Comparison of ENCODE assay signal across 8 cellular contexts in the genomic region with DNA sequence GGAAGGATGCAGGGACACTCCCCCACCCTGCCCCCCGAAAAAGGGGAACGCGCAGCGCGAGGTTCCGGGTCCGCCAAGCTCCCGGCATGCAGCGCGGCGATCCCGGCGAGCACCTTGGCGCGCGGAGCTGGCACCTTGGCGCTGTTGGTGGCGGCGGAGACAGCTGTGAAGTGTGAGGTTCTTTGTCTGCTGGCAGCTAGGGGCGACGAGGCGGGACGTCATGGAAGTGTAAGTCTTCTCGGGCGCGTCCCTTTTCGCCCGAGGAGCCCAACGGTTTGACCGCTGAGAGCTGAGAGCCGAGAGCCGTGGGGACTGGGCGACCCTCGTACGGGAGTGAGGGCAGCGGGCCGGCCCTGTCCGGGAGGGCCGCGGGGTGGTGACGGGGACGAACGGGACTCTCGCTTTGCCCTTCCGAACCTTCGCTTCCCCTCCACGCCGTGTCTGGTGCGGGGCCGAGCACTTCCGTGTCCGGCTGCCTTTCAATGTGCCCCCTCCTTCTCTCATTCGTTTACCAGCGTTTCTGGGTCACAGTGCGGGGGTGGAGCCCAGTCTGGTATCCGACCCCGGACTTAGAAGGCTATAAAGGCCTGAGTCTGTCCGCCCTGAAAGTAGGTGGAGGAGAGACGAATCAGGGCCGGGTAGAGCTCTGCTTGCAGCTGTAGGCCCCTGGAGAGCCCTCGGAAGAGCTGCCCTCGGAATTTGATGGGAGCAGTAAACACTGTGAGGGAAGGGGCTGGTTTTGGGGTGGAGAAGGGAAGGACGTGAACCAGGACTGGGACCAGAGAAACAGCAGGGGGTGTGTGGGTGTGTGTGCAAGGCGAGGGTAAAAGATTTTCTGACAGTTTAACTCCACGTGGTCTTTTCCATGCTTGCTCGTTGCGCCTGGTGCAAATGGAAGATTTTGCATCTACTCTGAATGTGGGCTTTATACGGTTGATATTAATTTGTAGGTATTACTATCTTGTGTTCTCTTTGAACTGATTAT. TPM values are rescaled to one million over a fixed set of nuclear protein-coding genes. Genes with fewer than 3 reads are reported as not detected.
DNase-seq lines count a peak whose midpoint lies in the region; ATAC-seq and TF ChIP-seq lines count a peak whose summit lies in the region.

A gene (plus strand): TSS at position 105 of the 985 bp plus-strand sequence. CDS start 116 bp downstream, at position 221.

- WGBS in SK-N-SH (ENCODE audit: low lambda C conversion rate) = 2% methylated on average over 49 of the region's 68 CpGs

- H3K79me2 ChIP-seq in MM.1S (ENCODE audit: low read length) (peaks cover 56% of the 10 kb centered on the region), SK-N-SH (ENCODE audit: insufficient read depth) (peaks cover 72% of the 10 kb centered on the region)

- H2AFZ ChIP-seq in MM.1S (ENCODE audit: low read length) (peak within 1 kb of the TSS; percentile 81), SK-N-SH (ENCODE audit: low read depth) (peak within 1 kb of the TSS; percentile 99)

- H4K20me1 ChIP-seq in MM.1S (ENCODE audit: insufficient read depth, low read length) = peaks cover 16% of the 10 kb centered on the region; the same call in 1 of the 2 replicates
- H4K20me1 ChIP-seq in SK-N-SH (ENCODE audit: insufficient read depth) = peaks cover 23% of the 10 kb centered on the region

- no peaks in the 10 kb centered on the region for H3K9me3 ChIP-seq in MM.1S (replicated peaks; ENCODE audit: insufficient read depth, low read length)
- H3K9me3 ChIP-seq in SK-N-SH = no peaks in the 10 kb centered on the region
- no peaks in the 10 kb centered on the region for H3K9me3 ChIP-seq in thoracic aorta

- peak within 1 kb of the TSS; percentile 91 for H3K4me2 ChIP-seq in MM.1S (ENCODE audit: low read depth, low read length)
- peak within 1 kb of the TSS; percentile 85 for H3K4me2 ChIP-seq in SK-N-SH

- no peaks in the 10 kb centered on the region for H3K36me3 ChIP-seq in MM.1S (replicated peaks; ENCODE audit: insufficient read depth, low read length)
- H3K36me3 ChIP-seq in SK-N-SH (replicated peaks in 1 of 2; ENCODE audit: control insufficient read depth in 1 of 2, insufficient read depth in 2 of 2, low read length in 1 of 2) = peaks cover 0 to 15% of the 10 kb centered on the region in 2 experiments
- no peaks in the 10 kb centered on the region for H3K36me3 ChIP-seq in thoracic aorta

- H3K36me3 Mint-ChIP-seq in osteocyte (ENCODE audit: unreplicated experiment) = peaks cover 5% of the 10 kb centered on the region

- TF ChIP-seq EP300 in SK-N-SH (IDR thresholded peaks at IDR 0.05; ENCODE audit: borderline replicate concordance in 1 of 2, low read depth in 1 of 2, low read length in 1 of 2) = no peak

- H3K4me3 ChIP-seq in GM08714 (ENCODE audit: low read length) (peak within 1 kb of the TSS; percentile 93), MM.1S (ENCODE audit: low read length) (peak within 1 kb of the TSS; percentile 91), SK-N-SH (ENCODE audit: low read depth in 2 of 2, low read length in 1 of 2) (peak within 1 kb of the TSS; percentile 64 to 80), thoracic aorta (peak within 1 kb of the TSS; percentile 90)

- H3K27ac Mint-ChIP-seq in osteocyte (ENCODE audit: unreplicated experiment) = peak within 1 kb of the TSS; percentile 97

- POLR2A ChIA-PET in SK-N-SH (lab: Yijun Ruan, JAX) = interaction anchor here (0.6 to 2.1 kb wide), 17 partner anchors 9 to 525 kb away, joined by 3 to 12 read pairs (median 4); a partner anchor contains a TSS

- H3K27me3 ChIP-seq in MM.1S (replicated peaks; ENCODE audit: insufficient read depth, low read length) (no peaks in the 10 kb centered on the region), SK-N-SH (ENCODE audit: insufficient read depth) (no peaks in the 10 kb centered on the region), thoracic aorta (replicated peaks; ENCODE audit: insufficient read depth) (no peaks in the 10 kb centered on the region)

- peak within 1 kb of the TSS; percentile 100 for H3K4me3 Mint-ChIP-seq in osteocyte (ENCODE audit: unreplicated experiment)

- H3K27me3 Mint-ChIP-seq in osteocyte (ENCODE audit: unreplicated experiment) = no peaks in the 10 kb centered on the region

- CTCF ChIA-PET in SK-N-SH (lab: Yijun Ruan, JAX) = interaction anchor here (0.8 to 2.5 kb wide), 7 partner anchors 10 to 106 kb away, joined by 3 to 10 read pairs (median 4); no protein-coding TSS in a partner anchor

- H3K4me1 Mint-ChIP-seq in osteocyte (ENCODE audit: unreplicated experiment) = peaks cover 30% of the 10 kb centered on the region

- H3K27ac ChIP-seq in MM.1S (ENCODE audit: low read length) (peak within 1 kb of the TSS; percentile 92), SK-N-SH (ENCODE audit: low read depth in 2 of 2, low read length in 1 of 2) (peak within 1 kb of the TSS; percentile 88 to 93), thoracic aorta (peak within 1 kb of the TSS; percentile 85 to 90)

- H3K9me3 Mint-ChIP-seq in osteocyte (ENCODE audit: unreplicated experiment) = no peaks in the 10 kb centered on the region

- ATAC-seq in thoracic aorta (ENCODE audit: insufficient number of reproducible peaks, low FRiP score, low read depth) = peak; percentile 68

- H3K4me1 ChIP-seq in MM.1S (ENCODE audit: low read length) = peaks cover 5% of the 10 kb centered on the region
- H3K4me1 ChIP-seq in SK-N-SH (ENCODE audit: control insufficient read depth in 1 of 2, insufficient read depth in 2 of 2, low read depth in 1 of 2, low read length in 1 of 2) = peaks cover 18 to 21% of the 10 kb centered on the region in 2 experiments; a peak in 2 of 4 replicates
- H3K4me1 ChIP-seq in thoracic aorta (ENCODE audit: control insufficient read depth in 1 of 2, low read depth in 2 of 2) = peaks cover 12 to 25% of the 10 kb centered on the region in 2 donors

- DNase-seq in HCEC 1CT = peak; percentile 75
- DNase-seq in MM.1S = peak; percentile 79
- peak; percentile 95 for DNase-seq in SK-N-SH
- peak; percentile 87 for DNase-seq in activated naive CD4-positive, alpha-beta T cell treated with anti-CD3 and anti-CD28 coated beads, Interleukin-2, amount 50 U/mL, for 16 hours
- DNase-seq in glomerular visceral epithelial cell (ENCODE audit: extremely low spot score) = peak; percentile 76
- peak; percentile 90 for DNase-seq in osteocyte (ENCODE audit: extremely low spot score, unreplicated experiment)
- DNase-seq in thoracic aorta (ENCODE audit: low spot score) = peak; percentile 41

- H3K9ac ChIP-seq in MM.1S (ENCODE audit: low read length) (peak within 1 kb of the TSS; percentile 93), SK-N-SH (peak within 1 kb of the TSS; percentile 86)

- TF ChIP-seq RAD21 in SK-N-SH (IDR thresholded peaks at IDR 0.05; ENCODE audit: low read length) = peak; percentile 42; the same call in 1 of the 2 replicates

- peaks cover 8% of the 10 kb centered on the region for H3F3A ChIP-seq in MM.1S (ENCODE audit: insufficient read depth, low read length)
- H3F3A ChIP-seq in SK-N-SH (replicated peaks; ENCODE audit: insufficient read depth) = peaks cover 21% of the 10 kb centered on the region

- H3K9me2 ChIP-seq in MM.1S (replicated peaks; ENCODE audit: insufficient read depth, low read length) (no peaks in the 10 kb centered on the region), SK-N-SH (no peaks in the 10 kb centered on the region)

- TF ChIP-seq CTCF in MM.1S (IDR thresholded peaks at IDR 0.05; ENCODE audit: low read length) (peak; percentile 31), SK-N-SH (IDR thresholded peaks at IDR 0.05) (peak; percentile 62), osteocyte (IDR thresholded peaks at IDR 0.05) (peak; percentile 23), thoracic aorta (IDR thresholded peaks at IDR 0.05) (no peak)

TF ChIP-seq in SK-N-SH, 30 proteins besides CTCF, POLR2A, EP300 and RAD21 (continues in another document):
- TF ChIP-seq CHD2 (IDR thresholded peaks at IDR 0.05; ENCODE audit: low read length, partially characterized antibody) (peak; percentile 50), ELF1 (IDR thresholded peaks at IDR 0.05) (peak; percentile 90), SIN3A (IDR thresholded peaks at IDR 0.05; ENCODE audit: borderline replicate concordance, low read depth, low read length) (peak; percentile 99), NFIC (IDR thresholded peaks at IDR 0.05; ENCODE audit: borderline replicate concordance) (peak; percentile 27; the same call in 1 of the 2 replicates), POLR2AphosphoS5 (IDR thresholded peaks at IDR 0.05; ENCODE audit: low read depth, low read length) (peak; percentile 88), FOXM1 (IDR thresholded peaks at IDR 0.05; ENCODE audit: low read depth) (no peak), MEF2A (IDR thresholded peaks at IDR 0.05; ENCODE audit: borderline replicate concordance, low read depth) (no peak), TCF12 (IDR thresholded peaks at IDR 0.05) (peak; percentile 50; the same call in 1 of the 2 replicates), TEAD4 (IDR thresholded peaks at IDR 0.05; ENCODE audit: borderline replicate concordance, insufficient read depth) (peak; percentile 44; the same call in 1 of the 2 replicates), FOSL2 (IDR thresholded peaks at IDR 0.05; ENCODE audit: borderline replicate concordance, low read depth) (0 out of 2 replicates have a peak, but pooled peaks have one; percentile 4)
- TF ChIP-seq, protein P1, sequence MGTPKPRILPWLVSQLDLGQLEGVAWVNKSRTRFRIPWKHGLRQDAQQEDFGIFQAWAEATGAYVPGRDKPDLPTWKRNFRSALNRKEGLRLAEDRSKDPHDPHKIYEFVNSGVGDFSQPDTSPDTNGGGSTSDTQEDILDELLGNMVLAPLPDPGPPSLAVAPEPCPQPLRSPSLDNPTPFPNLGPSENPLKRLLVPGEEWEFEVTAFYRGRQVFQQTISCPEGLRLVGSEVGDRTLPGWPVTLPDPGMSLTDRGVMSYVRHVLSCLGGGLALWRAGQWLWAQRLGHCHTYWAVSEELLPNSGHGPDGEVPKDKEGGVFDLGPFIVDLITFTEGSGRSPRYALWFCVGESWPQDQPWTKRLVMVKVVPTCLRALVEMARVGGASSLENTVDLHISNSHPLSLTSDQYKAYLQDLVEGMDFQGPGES (IDR thresholded peaks at IDR 0.05; ENCODE audit: low read depth, low read length) = no peak

RNA-seq across cellular contexts. Expression of the gene that starts here (rescaled TPM):
- 34.0 and 34.1 TPM in 2 replicates for polyA plus RNA-seq in SK-N-SH (2012; rRNA removed)
- polyA plus RNA-seq in SK-N-SH (2012; cell fraction: cytosol; rRNA removed) = 33.3 and 35.7 TPM in 2 replicates
- polyA plus RNA-seq in SK-N-SH (2012; cell fraction: nucleus; rRNA removed) = 40.7 and 57.5 TPM in 2 replicates
- total RNA-seq in osteocyte (25.8 and 26.5 TPM in 2 replicates), thoracic aorta (10 to 100 TPM; 32.5 to 43.5 TPM)

Comparison
In these comparisons a context has a peak if more than half of its experiments do, and no peak if none do; other contexts are left out.
1. Peak in every context shown above with its lines: DNase-seq, ATAC-seq, H3K4me3 ChIP-seq and H3K27ac ChIP-seq.
2. DNase-seq: peak in every context shown above with its lines; median percentile 95 in SK-N-SH; 90 in osteocyte; 87 in activated naive CD4-positive, alpha-beta T cell treated with anti-CD3 and anti-CD28 coated beads, Interleukin-2, amount 50 U/mL, for 16 hours; 79 in MM.1S; 76 in glomerular visceral epithelial cell; 75 in HCEC 1CT; 41 in thoracic aorta.